Comparison of ENCODE assay signal across 9 cellular contexts in genomic region chr5:170216262-170216864, GRCh38. TPM values are rescaled to one million over a fixed set of nuclear protein-coding genes. Genes with fewer than 3 reads are reported as not detected.
DNase-seq lines count a peak whose midpoint lies in the region; ATAC-seq and TF ChIP-seq lines count a peak whose summit lies in the region.
"Had no signal": no experiment of that assay in that cellular context is flagged by ENCODE, and none has a peak within 500 bp of the region (broad histone marks: within the 10 kb centered on the region; RNA-seq: fewer than 3 reads in every experiment).

No MANE protein-coding gene starts in this region.

- no peak overlapping the region for H3K4me3 ChIP-seq in astrocyte of the cerebellum (ENCODE audit: low read depth, low read length)

- peak; percentile 66 for ATAC-seq in left lobe of liver
- no peak for ATAC-seq in HG02610 (IDR thresholded peaks at IDR 0.05; ENCODE audit: unreplicated experiment)
- no peak for ATAC-seq in HG03565 (IDR thresholded peaks at IDR 0.05; ENCODE audit: unreplicated experiment)

- TF ChIP-seq CTCF in GM13977 (IDR thresholded peaks at IDR 0.05; ENCODE audit: extremely low read depth, insufficient read depth, missing control alignments) (peak; percentile 55), astrocyte of the cerebellum (IDR thresholded peaks at IDR 0.05; ENCODE audit: low read depth, low read length, missing control alignments) (peak; percentile 67)

- DNase-seq in GM13977 (ENCODE audit: low spot score) (no peak), NCI-H2227 treated with DMSO at 0.1 percent for 48 hours (lab: John Stamatoyannopoulos, UW) (peak; percentile 41), astrocyte of the cerebellum (ENCODE audit: low read depth) (peak; percentile 38), left lobe of liver (ENCODE audit: low spot score) (no peak), KG1 (lab: John Stamatoyannopoulos, UW) (no peak)
- DNase-seq in activated CD4-positive, alpha-beta T cell treated with anti-CD3 and anti-CD28 coated beads, Interleukin-2, amount 50 U/mL, for 4 hours: no peak
- DNase-seq: activated B cell treated with CpG ODN at 0.5 μM for 24 hours had no signal

- in situ Hi-C loops in GM13977 (cut with MboI; ENCODE audit: low pct_unique_long_range_greater_than_20kb, low sequenced_read_pairs, unreplicated experiment): no loop called here
- in situ Hi-C loops in astrocyte of the cerebellum (cut with HindIII; ENCODE audit: low sequenced_read_pairs): no loop called here

RNA-seq across cellular contexts. Expression of gene C5orf58, which starts 16.4 kb away (rescaled TPM):
- not detected for total RNA-seq in left lobe of liver
- total RNA-seq: activated B cell treated with CpG ODN at 0.5 μM for 24 hours had no signal

Comparison
In these comparisons a context has a peak if more than half of its experiments do, and no peak if none do; other contexts are left out.
1. DNase-seq: peak in NCI-H2227 treated with DMSO at 0.1 percent for 48 hours (single experiment) and astrocyte of the cerebellum (single experiment); none in GM13977 (single experiment), left lobe of liver (single experiment), activated CD4-positive, alpha-beta T cell treated with anti-CD3 and anti-CD28 coated beads, Interleukin-2, amount 50 U/mL, for 4 hours (0 of 2) and KG1 (single experiment).